ENCODE assay signal across 8 cellular contexts in genomic region chr9:105245720-105246161, GRCh38. TPM values are rescaled to one million over a fixed set of nuclear protein-coding genes. Genes with fewer than 3 reads are reported as not detected.
DNase-seq lines count a peak whose midpoint lies in the region; ATAC-seq and TF ChIP-seq lines count a peak whose summit lies in the region.

No MANE protein-coding gene starts in this region.

- H3K27me3 ChIP-seq in BLaER1, result no peaks in the 10 kb centered on the region
- no peaks in the 10 kb centered on the region for H3K27me3 ChIP-seq in KMS-11 (ENCODE audit: insufficient read depth, low read depth)
- H3K27me3 ChIP-seq in dorsolateral prefrontal cortex, result no peaks in the 10 kb centered on the region

- H3K4me3 ChIP-seq in BLaER1 (peak overlapping the region; percentile 92), KMS-11 (IDR thresholded peaks at IDR 0.05; ENCODE audit: insufficient read depth, low read depth, low read length) (peak overlapping the region; percentile 21), dorsolateral prefrontal cortex (peak overlapping the region; percentile 47 to 96 (median 86))

- H3K27ac Mint-ChIP-seq in natural killer cell, result peak overlapping the region; percentile 56 to 95

- H3K9me3 Mint-ChIP-seq in natural killer cell, result no peaks in the 10 kb centered on the region

- peak overlapping the region; percentile 79 for H2AFZ ChIP-seq in KMS-11 (ENCODE audit: low read depth)

- intact Hi-C loops in dorsolateral prefrontal cortex (cut with DNase I) (loop anchor here (2.0 to 10.0 kb wide), 6 partner anchors 63 to 281 kb away; no protein-coding TSS in a partner anchor), natural killer cell (cut with micrococcal nuclease) (loop anchor here (2.0 to 10.0 kb wide), 2 partner anchors 255 to 1151 kb away; partner anchors contain the start of gene SMC2)

- H3K4me1 ChIP-seq in BLaER1 (peaks cover 59% of the 10 kb centered on the region), KMS-11 (ENCODE audit: low read depth, poor library complexity, severe bottlenecking) (peaks cover 61% of the 10 kb centered on the region)

- H3K36me3 ChIP-seq in BLaER1 (no peaks in the 10 kb centered on the region), KMS-11 (ENCODE audit: insufficient read depth) (no peaks in the 10 kb centered on the region)

- H3K9me3 ChIP-seq in BLaER1, result no peaks in the 10 kb centered on the region

- H3K4me2 ChIP-seq in BLaER1 (peak overlapping the region; percentile 87), KMS-11 (peak overlapping the region; percentile 97)

- H4K20me1 ChIP-seq in BLaER1 (peaks cover 27% of the 10 kb centered on the region), KMS-11 (ENCODE audit: insufficient read depth) (no peaks in the 10 kb centered on the region)

- TF ChIP-seq CTCF in KMS-11 (conservative IDR thresholded peaks at IDR 0.05; ENCODE audit: low read depth, low read length), result no peak
- TF ChIP-seq CTCF in dorsolateral prefrontal cortex (IDR thresholded peaks at IDR 0.05 in 54 of 56, conservative IDR thresholded peaks at IDR 0.05 in 2 of 56; ENCODE audit: low read depth in 1 of 56, partially characterized antibody in 56 of 56), result no peak
- TF ChIP-seq CTCF in natural killer cell (IDR thresholded peaks at IDR 0.05), result no peak

- peaks cover 29 to 36% of the 10 kb centered on the region in 2 donors for H3K4me1 Mint-ChIP-seq in natural killer cell

- ATAC-seq in natural killer cell (no peak), HG02973 (IDR thresholded peaks at IDR 0.05; ENCODE audit: unreplicated experiment) (no peak)

- peaks cover 59% of the 10 kb centered on the region for H3K79me2 ChIP-seq in KMS-11 (ENCODE audit: insufficient read depth, low read depth)

- no peaks in the 10 kb centered on the region for H3K36me3 Mint-ChIP-seq in natural killer cell

- H3K27ac ChIP-seq in BLaER1, result peak overlapping the region; percentile 84; the same call in 1 of the 2 replicates
- peak overlapping the region; percentile 96 for H3K27ac ChIP-seq in KMS-11
- H3K27ac ChIP-seq in dorsolateral prefrontal cortex, result peak overlapping the region; percentile 72 to 98 (median 95)

- peak overlapping the region; percentile 84 for H3K9ac ChIP-seq in BLaER1
- peak overlapping the region; percentile 91 for H3K9ac ChIP-seq in KMS-11

- H3K4me3 Mint-ChIP-seq in natural killer cell, result peak overlapping the region; percentile 95

- peaks cover 6 to 22% of the 10 kb centered on the region in 2 donors for H3K27me3 Mint-ChIP-seq in natural killer cell (ENCODE audit: low read depth in 2 of 2)

- DNase-seq in dorsolateral prefrontal cortex, result no peak
- no peak for DNase-seq in natural killer cell
- no peak for DNase-seq in AML-193 (lab: John Stamatoyannopoulos, UW)
- no peak for DNase-seq in AG08395 (ENCODE audit: low spot score)
- no peak for DNase-seq in NK-92 treated with Interleukin-12 subunit alpha and Interleukin-12 subunit beta, amount 100 ng/mL, for 24 hours (lab: John Stamatoyannopoulos, UW)

RNA-seq across cellular contexts. Expression of gene SLC44A1, which starts 1.3 kb away (rescaled TPM):
- total RNA-seq in dorsolateral prefrontal cortex (100 to 1,000 TPM in 103 of 120 experiments, 10 to 100 TPM in 17; 60.7 to 602 (median 176) TPM), natural killer cell (1 to 10 TPM; 7.1 to 8.3 (median 7.9) TPM)

Comparison
In these comparisons a context has a peak if more than half of its experiments do, and no peak if none do; other contexts are left out.
1. H3K4me3 ChIP-seq: peak in every context shown above with its lines; median percentile 92 in BLaER1; 86 in dorsolateral prefrontal cortex; 21 in KMS-11.
2. RNA of gene SLC44A1, which starts 1.3 kb away (total RNA-seq): 60.7 to 602 TPM in dorsolateral prefrontal cortex; 7.1 to 8.3 TPM in natural killer cell; every median in the first group is over 4 times any median in the second.
3. Peak in every context shown above with its lines, with median percentiles within 50 percentile points of each other: H3K27ac ChIP-seq.